9 cellular contexts compared by ENCODE assay signal in genomic region chr2:74740395-74741075, GRCh38.
DNase-seq lines count a peak whose midpoint lies in the region; ATAC-seq and TF ChIP-seq lines count a peak whose summit lies in the region.
"Had no signal": no experiment of that assay in that cellular context is flagged by ENCODE, and none has a peak within 500 bp of the region (broad histone marks: within the 10 kb centered on the region; RNA-seq: fewer than 3 reads in every experiment).

No MANE protein-coding gene starts in this region.

- 68 to 75% methylated on average over 12 to 13 of the region's 13 CpGs for WGBS in endodermal cell (ENCODE audit: insufficient coverage in 1 of 2, insufficient read length in 1 of 2), 2 experiments

- H3K36me3 ChIP-seq in endodermal cell (ENCODE audit: control insufficient read depth, insufficient read depth, low read length) (no peaks in the 10 kb centered on the region), mucosa of rectum (ENCODE audit: control insufficient read depth in 2 of 2, insufficient read depth in 2 of 2, low read length in 2 of 2) (no peaks in the 10 kb centered on the region)

- ATAC-seq in GM21717 (IDR thresholded peaks at IDR 0.05; ENCODE audit: unreplicated experiment) (no peak), HG03442 (IDR thresholded peaks at IDR 0.05; ENCODE audit: unreplicated experiment) (no peak)

- H3K4me3 Mint-ChIP-seq in endodermal cell, result no peak overlapping the region
- H3K4me3 Mint-ChIP-seq: activated naive CD4-positive, alpha-beta T cell treated with anti-CD3 and anti-CD28 coated beads, Interleukin-2, amount 50 U/mL, for 24 hours had no signal

- TF ChIP-seq CTCF in endodermal cell (conservative IDR thresholded peaks at IDR 0.05), result no peak

- no peak overlapping the region for H3K4me3 ChIP-seq in endodermal cell (ENCODE audit: low read length)
- H3K4me3 ChIP-seq in mucosa of rectum (ENCODE audit: low read length in 2 of 2), result peak overlapping the region in 1 of 2 donors; percentile 7

- no peaks in the 10 kb centered on the region for H3K36me3 Mint-ChIP-seq in endodermal cell (ENCODE audit: low read depth)

- H3K27me3 Mint-ChIP-seq in endodermal cell (ENCODE audit: insufficient read depth), result peaks cover 3% of the 10 kb centered on the region
- H3K27me3 Mint-ChIP-seq: activated naive CD4-positive, alpha-beta T cell treated with anti-CD3 and anti-CD28 coated beads, Interleukin-2, amount 50 U/mL, for 24 hours had no signal

- H3K27ac ChIP-seq in endodermal cell (ENCODE audit: low read depth, low read length) (no peak overlapping the region), mucosa of rectum (ENCODE audit: low read depth in 2 of 2, low read length in 2 of 2) (peak overlapping the region; percentile 64 to 71)

- peaks cover 2% of the 10 kb centered on the region for H3K4me1 ChIP-seq in endodermal cell (ENCODE audit: control insufficient read depth, insufficient read depth, low read length)
- H3K4me1 ChIP-seq in mucosa of rectum (ENCODE audit: control insufficient read depth in 2 of 2, insufficient read depth in 2 of 2, low read length in 2 of 2), result peaks cover 11 to 21% of the 10 kb centered on the region in 2 donors

- H3K27me3 ChIP-seq in endodermal cell (ENCODE audit: control insufficient read depth, insufficient read depth, low read length, poor library complexity, severe bottlenecking) (no peaks in the 10 kb centered on the region), mucosa of rectum (ENCODE audit: control insufficient read depth in 2 of 2, insufficient read depth in 2 of 2, low read length in 2 of 2) (no peaks in the 10 kb centered on the region)

- no peak overlapping the region for H3K9ac ChIP-seq in endodermal cell (ENCODE audit: extremely low read depth, low read length, poor library complexity, severe bottlenecking)
- peak overlapping the region in 1 of 2 donors; percentile 13 for H3K9ac ChIP-seq in mucosa of rectum (ENCODE audit: low read depth in 1 of 2, low read length in 2 of 2)

- no peak overlapping the region for H3K27ac Mint-ChIP-seq in endodermal cell
- H3K27ac Mint-ChIP-seq: activated naive CD4-positive, alpha-beta T cell treated with anti-CD3 and anti-CD28 coated beads, Interleukin-2, amount 50 U/mL, for 24 hours had no signal

- H3K9me3 ChIP-seq in endodermal cell (ENCODE audit: control insufficient read depth, low read length) (peaks cover 14% of the 10 kb centered on the region), mucosa of rectum (ENCODE audit: control insufficient read depth in 2 of 2, low read length in 2 of 2) (no peaks in the 10 kb centered on the region)

- H3K4me1 Mint-ChIP-seq in endodermal cell, result peaks cover 3% of the 10 kb centered on the region

- H3K9me3 Mint-ChIP-seq in endodermal cell, result peaks cover 13% of the 10 kb centered on the region

- DNase-seq in DMS 273 (lab: John Stamatoyannopoulos, UW; ENCODE audit: unreplicated experiment) (peak; percentile 66), NCI-H82 (lab: John Stamatoyannopoulos, UW) (peak; percentile 93), endodermal cell (peak; percentile 64), GF-D8 (lab: John Stamatoyannopoulos, UW) (no peak)
- no peak for DNase-seq in activated CD4-positive, alpha-beta T cell treated with anti-CD3 and anti-CD28 coated beads, Interleukin-2, amount 50 U/mL, for 48 hours

Comparison
In these comparisons a context has a peak if more than half of its experiments do, and no peak if none do; other contexts are left out.
1. DNase-seq: peak in DMS 273 (single experiment), NCI-H82 (single experiment) and endodermal cell (single experiment); none in activated CD4-positive, alpha-beta T cell treated with anti-CD3 and anti-CD28 coated beads, Interleukin-2, amount 50 U/mL, for 48 hours (0 of 2) and GF-D8 (single experiment).